ENCODE assay signal across 20 cellular contexts in the genomic region with DNA sequence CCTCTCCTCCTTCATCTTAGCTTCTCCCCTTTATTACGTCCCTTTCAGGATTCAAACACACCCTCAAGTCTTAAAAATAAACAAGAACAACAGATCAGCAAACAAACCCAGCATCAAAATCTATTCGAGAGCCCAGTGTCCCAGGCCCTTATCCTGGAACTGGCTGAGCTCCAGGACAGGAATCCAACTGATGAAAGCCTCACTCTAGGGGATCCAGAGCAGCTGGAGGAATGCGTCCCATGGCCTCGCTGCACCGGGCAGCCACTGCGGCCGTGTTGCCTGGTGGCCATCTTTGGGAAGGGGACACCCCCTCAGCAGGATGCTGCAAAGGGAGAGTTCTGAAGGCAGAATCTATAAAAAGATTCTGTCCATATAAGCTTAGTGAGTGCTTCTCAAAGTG.
"Had no signal": no experiment of that assay in that cellular context is flagged by ENCODE, and none has a peak within 500 bp of the region (broad histone marks: within the 10 kb centered on the region; RNA-seq: fewer than 3 reads in every experiment).

No MANE protein-coding gene starts in this region.

- H3K27ac Mint-ChIP-seq: activated naive CD8-positive, alpha-beta T cell; activated T-helper 2 cell treated with anti-CD3 and anti-CD28 coated beads, Interferon-gamma antibody, Interleukin-2, Interleukin-4, amounts not matched to agents 10 μg/mL and 5 μg/mL and 100 μg/mL, durations not matched to agents 14 hours and 24 hours and 36 hours; memory B cell had no signal

- H3K9me3 ChIP-seq: neutrophil, ovary, prostate gland, thyroid gland had no signal

- H3K27me3 Mint-ChIP-seq: activated naive CD8-positive, alpha-beta T cell had no signal

- H3K4me3 Mint-ChIP-seq: activated naive CD8-positive, alpha-beta T cell; activated T-cell treated with anti-CD3 and anti-CD28 coated beads, Interleukin-2, amount 50 U/mL, for 4 hours; memory B cell; nephron had no signal

- H3K4me3 ChIP-seq: ovary, prostate gland, thyroid gland had no signal

- H3K4me1 ChIP-seq: prostate gland had no signal

- H3K9me3 Mint-ChIP-seq: activated T-cell treated with anti-CD3 and anti-CD28 coated beads, Interleukin-2, amount 50 U/mL, for 4 hours; activated T-helper 2 cell treated with anti-CD3 and anti-CD28 coated beads, Interferon-gamma antibody, Interleukin-2, Interleukin-4, amounts not matched to agents 10 μg/mL and 5 μg/mL and 100 μg/mL, durations not matched to agents 14 hours and 24 hours and 36 hours; nephron had no signal

- H3K27me3 ChIP-seq: neutrophil, ovary, thyroid gland had no signal

- H3K4me1 Mint-ChIP-seq: memory B cell had no signal

- DNase-seq: activated CD8-positive, alpha-beta memory T cell treated with anti-CD3 and anti-CD28 coated beads for 24 hours; activated CD8-positive, alpha-beta memory T cell treated with anti-CD3 and anti-CD28 coated beads, Interleukin-2, amount 50 U/mL, for 4 hours; activated naive CD4-positive, alpha-beta T cell; activated T-cell treated with anti-CD3 and anti-CD28 coated beads, Interleukin-2, amount 50 U/mL, for 4 hours; amniotic stem cell; caudate nucleus; effector memory CD4-positive, alpha-beta T cell; hippocampal formation; ovary; stimulated activated CD4-positive, alpha-beta T cell treated with anti-CD3 and anti-CD28 coated beads, Interleukin-12 subunit alpha, Interleukin-12 subunit beta, amount 100 ng/mL, for 4 hours; stimulated activated CD4-positive, alpha-beta T cell treated with anti-CD3 and anti-CD28 coated beads, Interleukin-4, amount 100 ng/mL, for 4 hours; stimulated activated naive CD8-positive, alpha-beta T cell treated with anti-CD3 and anti-CD28 coated beads, Interleukin-15, Interleukin-2, amounts not matched to agents 100 U/mL and 50 U/mL, for 24 hours; T-helper 9 cell; thyroid gland had no signal

- H3K27ac ChIP-seq: neutrophil, ovary, prostate gland, thyroid gland had no signal

- H3K36me3 ChIP-seq: neutrophil, ovary, prostate gland, thyroid gland had no signal

- H3K36me3 Mint-ChIP-seq: activated naive CD8-positive, alpha-beta T cell had no signal
